Comparison of ENCODE assay signal across 13 cellular contexts in genomic region chr22:29630180-29630498, GRCh38.
"Had no signal": no experiment of that assay in that cellular context is flagged by ENCODE, and none has a peak within 500 bp of the region (broad histone marks: within the 10 kb centered on the region; RNA-seq: fewer than 3 reads in every experiment).

No MANE protein-coding gene starts in this region.

- H3K4me1 ChIP-seq: prostate gland had no signal

- H3K27ac ChIP-seq: prostate gland, tibial nerve, WERI-Rb-1 had no signal

- ATAC-seq: naive thymus-derived CD4-positive, alpha-beta T cell; stimulated activated naive CD8-positive, alpha-beta T cell treated with anti-CD3 and anti-CD28 coated beads, Interleukin-15, Interleukin-2, amounts not matched to agents 100 U/mL and 50 U/mL, for 24 hours had no signal

- H3K4me3 Mint-ChIP-seq: activated naive CD8-positive, alpha-beta T cell; immature natural killer cell; T-helper 1 cell treated with Interleukin-12 subunit alpha and Interleukin-12 subunit beta and Interleukin-4 antibody, amounts not matched to agents 30 μg/mL and 1 μg/mL, for 36 hours had no signal

- H3K9me3 ChIP-seq: prostate gland, right atrium auricular region, tibial nerve had no signal

- H3K27ac Mint-ChIP-seq: activated naive CD8-positive, alpha-beta T cell; immature natural killer cell; T-helper 1 cell treated with Interleukin-12 subunit alpha and Interleukin-12 subunit beta and Interleukin-4 antibody, amounts not matched to agents 30 μg/mL and 1 μg/mL, for 36 hours had no signal

- H3K9me3 Mint-ChIP-seq: immature natural killer cell; naive thymus-derived CD4-positive, alpha-beta T cell; T-helper 1 cell treated with Interleukin-12 subunit alpha and Interleukin-12 subunit beta and Interleukin-4 antibody, amounts not matched to agents 30 μg/mL and 1 μg/mL, for 36 hours had no signal

- H3K27me3 ChIP-seq: right atrium auricular region, tibial nerve had no signal

- DNase-seq: activated CD4-positive, alpha-beta T cell treated with anti-CD3 and anti-CD28 coated beads, Interleukin-2, amount 50 U/mL, for 4 hours; activated gamma-delta T cell treated with Interleukin-2 at 50 U/mL for 16 hours; immature natural killer cell; kidney glomerular epithelial cell; mesendoderm; naive thymus-derived CD4-positive, alpha-beta T cell; stimulated activated naive CD8-positive, alpha-beta T cell treated with anti-CD3 and anti-CD28 coated beads, Interleukin-15, Interleukin-2, amounts not matched to agents 100 U/mL and 50 U/mL, for 24 hours; WERI-Rb-1 had no signal

- H3K27me3 Mint-ChIP-seq: activated naive CD8-positive, alpha-beta T cell; naive thymus-derived CD4-positive, alpha-beta T cell had no signal

- H3K4me3 ChIP-seq: prostate gland, right atrium auricular region, tibial nerve had no signal

- H3K36me3 ChIP-seq: prostate gland, right atrium auricular region, tibial nerve, WERI-Rb-1 had no signal

- H3K36me3 Mint-ChIP-seq: activated naive CD8-positive, alpha-beta T cell; immature natural killer cell had no signal
